ENCODE assay signal across 8 cellular contexts in the genomic region with DNA sequence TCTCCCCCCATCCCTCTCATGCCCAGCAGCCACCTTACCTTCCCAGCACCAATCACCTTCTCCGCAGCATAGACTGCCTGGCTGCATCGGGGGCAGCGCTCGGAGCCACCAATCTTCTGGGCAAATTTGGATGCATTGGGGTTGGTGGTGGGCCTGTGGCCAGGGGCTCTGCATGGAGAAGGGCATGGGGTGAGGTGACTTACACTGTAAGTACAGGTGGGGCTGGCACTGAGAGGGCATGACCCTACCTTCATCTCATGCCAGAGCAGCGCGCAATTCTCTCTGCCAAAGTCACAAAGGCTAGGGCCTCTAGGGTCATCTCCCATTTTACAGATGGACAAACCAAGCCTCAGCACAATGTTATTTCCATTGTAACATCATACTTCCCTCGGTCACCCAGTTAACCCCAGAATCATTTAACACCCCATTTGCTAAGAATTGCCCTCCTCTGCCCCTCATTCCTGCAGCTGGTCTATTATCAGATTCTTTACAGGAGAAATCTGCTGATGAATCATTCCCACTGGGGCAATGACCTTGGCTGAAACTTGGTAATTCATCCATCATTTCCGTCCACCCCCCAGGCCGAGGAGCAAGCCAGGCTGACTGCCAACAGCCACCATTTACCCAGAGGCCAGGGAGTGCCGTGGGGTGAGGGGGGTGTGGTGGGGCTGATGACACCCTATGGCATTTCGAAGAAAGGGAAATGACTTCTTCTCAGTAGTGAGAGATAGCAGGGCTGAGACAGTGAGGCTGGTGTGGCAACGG. TPM values are rescaled to one million over a fixed set of nuclear protein-coding genes. Genes with fewer than 3 reads are reported as not detected.
DNase-seq lines count a peak whose midpoint lies in the region; ATAC-seq, FAIRE-seq and TF ChIP-seq lines count a peak whose summit lies in the region.

No MANE protein-coding gene starts in this region.

- ATAC-seq in heart right ventricle: peak in 3 of 8 donors; percentile 16 to 50 (median 20)

- H3K27ac ChIP-seq in heart right ventricle (peak overlapping the region in 6 of 10 donors; percentile 8 to 74 (median 43)), skeletal muscle tissue (ENCODE audit: low read depth, low read length) (peak overlapping the region; percentile 5)

- no peak for TF ChIP-seq CTCF in heart right ventricle (IDR thresholded peaks at IDR 0.05)

- no peak overlapping the region for H3K9ac ChIP-seq in skeletal muscle tissue (ENCODE audit: low read depth in 1 of 3, low read length in 3 of 3)

- no peak for TF ChIP-seq POLR2A in H54 (IDR thresholded peaks at IDR 0.05; ENCODE audit: low read depth, low read length)

- H3K4me1 ChIP-seq in heart right ventricle: peaks cover 4 to 79% (median 66%) of the 10 kb centered on the region in 9 donors
- peaks cover 37 to 46% (median 42%) of the 10 kb centered on the region in 3 donors for H3K4me1 ChIP-seq in skeletal muscle tissue (ENCODE audit: control insufficient read depth in 3 of 3, insufficient read depth in 3 of 3, low read length in 3 of 3)

- intact Hi-C loops in heart right ventricle (cut with DNase I): no loop called here

- no peaks in the 10 kb centered on the region for H3K27me3 ChIP-seq in heart right ventricle
- H3K27me3 ChIP-seq in skeletal muscle tissue (ENCODE audit: control insufficient read depth in 3 of 3, insufficient read depth in 3 of 3, low read length in 3 of 3): no peaks in the 10 kb centered on the region
- H3K27me3 ChIP-seq in H7 (ENCODE audit: control insufficient read depth, insufficient read depth, low read length): no peaks in the 10 kb centered on the region

- H3K9me3 ChIP-seq in heart right ventricle (no peaks in the 10 kb centered on the region), skeletal muscle tissue (ENCODE audit: control insufficient read depth in 3 of 3, low read length in 3 of 3) (no peaks in the 10 kb centered on the region)

- DNase-seq in H54 (ENCODE audit: insufficient read length, low spot score) (peak; percentile 93), amniotic epithelial cell (ENCODE audit: low read depth) (peak; percentile 96), heart right ventricle (peak; percentile 23 to 52), NCI-H524 (lab: John Stamatoyannopoulos, UW) (no peak), islet precursor cell (no peak), H7 (no peak)
- DNase-seq in effector CD4-positive, alpha-beta T cell: no peak

- peak; percentile 23 for FAIRE-seq in H54 (lab: Jason Lieb, UNC)

- 73 to 86% methylated on average over 12 of the region's 12 CpGs for WGBS in heart right ventricle, 2 donors

- H3K4me3 ChIP-seq in heart right ventricle (no peak overlapping the region), skeletal muscle tissue (ENCODE audit: low read length in 3 of 3) (peak overlapping the region in 1 of 3 donors; percentile 22), H7 (ENCODE audit: insufficient read depth, low read depth, low read length) (no peak overlapping the region)

- H3K36me3 ChIP-seq in heart right ventricle (peaks cover 0 to 88% (median 15%) of the 10 kb centered on the region in 9 donors), skeletal muscle tissue (ENCODE audit: control insufficient read depth in 3 of 3, insufficient read depth in 3 of 3, low read length in 3 of 3) (peaks cover 0 to 27% (median 16%) of the 10 kb centered on the region in 3 donors), H7 (replicated peaks; ENCODE audit: control insufficient read depth, insufficient read depth, low read length) (no peaks in the 10 kb centered on the region; the same call in 1 of the 2 replicates)

RNA-seq across cellular contexts. Expression of gene CSRP1, which starts 17.9 kb away (rescaled TPM):
- total RNA-seq in heart right ventricle (100 to 1,000 TPM in 1 of 10 donors, 10 to 100 TPM in 9; 48.1 to 103 (median 58.9) TPM), skeletal muscle tissue (42.8 TPM)
- 100 to 1,000 TPM in 1 of 2 donors, 10 to 100 TPM in 1; 74.5 to 104 TPM for polyA plus RNA-seq in heart right ventricle
- total RNA-seq in H7 (2014; rRNA removed; shearing (Covaris generic)): 0.73 and 0.74 TPM in 2 replicates

RNA-seq across cellular contexts. Expression of gene PHLDA3, which starts 20.0 kb away (rescaled TPM):
- 10 to 100 TPM; 14.4 to 40.0 (median 23.6) TPM for total RNA-seq in heart right ventricle
- polyA plus RNA-seq in heart right ventricle: 10 to 100 TPM; 20.8 to 35.6 TPM
- total RNA-seq in skeletal muscle tissue: 8.9 TPM
- 3.4 and 4.1 TPM in 2 replicates for total RNA-seq in H7 (2014; rRNA removed; shearing (Covaris generic))

RNA-seq across cellular contexts. Expression of gene NAV1, which starts 49.9 kb away (rescaled TPM):
- total RNA-seq in heart right ventricle (100 to 1,000 TPM in 3 of 10 donors, 10 to 100 TPM in 7; 29.5 to 111 (median 89.0) TPM), skeletal muscle tissue (11.0 TPM)
- polyA plus RNA-seq in heart right ventricle: 10 to 100 TPM; 13.7 to 61.5 TPM
- 13.2 and 16.7 TPM in 2 replicates for total RNA-seq in H7 (2014; rRNA removed; shearing (Covaris generic))

Comparison
In these comparisons a context has a peak if more than half of its experiments do, and no peak if none do; other contexts are left out.
1. DNase-seq: peak in H54 (single experiment), amniotic epithelial cell (single experiment) and heart right ventricle (2 of 2); none in effector CD4-positive, alpha-beta T cell (single experiment), NCI-H524 (0 of 2), islet precursor cell (single experiment) and H7 (single experiment).
2. RNA of gene CSRP1, which starts 17.9 kb away (total RNA-seq): 48.1 to 103 TPM in heart right ventricle and 42.8 TPM in skeletal muscle tissue (single experiment); 0.73 to 0.74 TPM in H7; every median in the first group is over 10 times any median in the second.